10 cellular contexts compared by ENCODE assay signal in genomic region chr9:89426389-89426961, GRCh38.
DNase-seq lines count a peak whose midpoint lies in the region; ATAC-seq lines count a peak whose summit lies in the region.
"Had no signal": no experiment of that assay in that cellular context is flagged by ENCODE, and none has a peak within 500 bp of the region (broad histone marks: within the 10 kb centered on the region; RNA-seq: fewer than 3 reads in every experiment).

No MANE protein-coding gene starts in this region.

- peak overlapping the region in 11 of 21 experiments; percentile 1 to 82 (median 37) for H3K27ac ChIP-seq in skin epidermis
- H3K27ac ChIP-seq: A549, VCaP had no signal

- peak overlapping the region; percentile 88 for H3K4me3 Mint-ChIP-seq in T-helper 17 cell

- peak; percentile 40 to 48 for ATAC-seq in activated CD4-positive, CD25-positive, alpha-beta regulatory T cell treated with anti-CD3 and anti-CD28 coated beads, Interleukin-2, amount 50 U/mL, for 24 hours
- ATAC-seq in HG02852 (IDR thresholded peaks at IDR 0.05; ENCODE audit: unreplicated experiment) (peak; percentile 60), T-helper 17 cell (peak; percentile 22)
- ATAC-seq: A549 had no signal

- no peak for DNase-seq in activated CD4-positive, CD25-positive, alpha-beta regulatory T cell (lab: John Stamatoyannopoulos, UW)
- DNase-seq in T-helper 17 cell (no peak), ACHN (no peak), hepatic stellate cell (ENCODE audit: low spot score) (no peak)
- DNase-seq in stimulated activated CD4-positive, alpha-beta T cell treated with anti-CD3 and anti-CD28 coated beads, Interleukin-2, amount 100 ng/mL, for 48 hours, result no peak

- in situ Hi-C loops in ACHN (cut with HindIII; ENCODE audit: low pct_ligation_motif_present, low pct_unique_long_range_greater_than_20kb, low sequenced_read_pairs), result no loop called here

- peak overlapping the region; percentile 96 for H3K27ac Mint-ChIP-seq in T-helper 17 cell

- H3K4me1 Mint-ChIP-seq in T-helper 17 cell, result peaks cover 72% of the 10 kb centered on the region

- no peaks in the 10 kb centered on the region for H3K9me3 ChIP-seq in T-helper 17 cell (ENCODE audit: control insufficient read depth, low read length, poor library complexity, severe bottlenecking)
- H3K9me3 ChIP-seq: A549 had no signal

- no peak overlapping the region for H3K4me3 ChIP-seq in skin epidermis
- H3K4me3 ChIP-seq: A549 had no signal

- peaks cover 4% of the 10 kb centered on the region for H3K36me3 Mint-ChIP-seq in T-helper 17 cell (ENCODE audit: low read depth)

- H3K27me3 Mint-ChIP-seq in T-helper 17 cell, result no peaks in the 10 kb centered on the region
